Comparison of ENCODE assay signal across 8 cellular contexts in the genomic region with DNA sequence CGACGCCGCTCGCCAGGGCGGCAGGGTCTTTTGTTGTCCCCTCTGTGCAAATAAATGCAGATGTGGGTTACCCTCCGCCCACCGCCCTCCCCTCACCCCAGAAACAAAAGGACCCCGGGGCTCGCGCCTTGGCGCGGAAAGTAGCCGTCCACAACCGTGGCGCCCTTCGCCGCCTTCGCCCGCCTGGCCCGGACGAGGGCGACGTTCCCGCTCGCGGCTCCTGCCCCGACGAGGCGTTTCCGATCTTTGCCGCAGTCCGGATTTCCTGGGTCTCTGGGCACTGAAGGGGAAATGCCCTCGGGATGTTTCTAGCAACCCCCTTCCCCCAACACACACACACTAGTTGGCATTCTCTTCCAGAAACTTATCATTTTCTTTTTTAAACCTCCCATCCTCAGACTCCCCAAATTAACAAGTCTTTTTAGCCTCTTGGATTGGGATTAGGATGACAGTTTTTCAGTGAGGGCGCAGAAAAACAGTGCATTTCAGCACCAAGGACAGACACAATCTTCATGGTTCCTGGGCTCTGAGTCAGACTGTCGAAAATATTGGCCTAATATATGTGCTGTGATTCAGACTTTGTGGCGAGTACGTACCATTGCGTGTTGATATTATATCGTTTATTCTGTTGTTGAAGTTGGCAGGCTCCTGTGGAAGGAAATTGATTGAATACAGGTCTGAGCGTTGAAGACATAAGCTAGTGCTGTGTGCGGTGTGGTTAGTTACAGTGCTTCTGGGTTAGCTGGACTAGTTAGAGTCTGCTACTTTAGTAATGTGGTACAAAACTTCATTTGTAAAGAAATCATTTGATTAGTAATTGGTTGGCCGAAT. TPM values are rescaled to one million over a fixed set of nuclear protein-coding genes. Genes with fewer than 3 reads are reported as not detected.
A peak's percentile ranks its signal among the peaks of the same experiment; 100 is the strongest.
DNase-seq lines count a peak whose midpoint lies in the region; ATAC-seq and TF ChIP-seq lines count a peak whose summit lies in the region.

No MANE protein-coding gene starts in this region.

- H3K4me1 ChIP-seq in left lung (peaks cover 0 to 12% of the 10 kb centered on the region in 2 donors), testis (peaks cover 7% of the 10 kb centered on the region)

- H3K36me3 ChIP-seq in left lung, result no peaks in the 10 kb centered on the region
- H3K36me3 ChIP-seq in testis (ENCODE audit: low read depth, missing control alignments), result no peaks in the 10 kb centered on the region

- no peak for TF ChIP-seq CTCF in GM13976 (IDR thresholded peaks at IDR 0.05; ENCODE audit: borderline replicate concordance, control extremely low read depth, extremely low read depth, insufficient read depth, missing control alignments)
- no peak for TF ChIP-seq CTCF in left lung (IDR thresholded peaks at IDR 0.05)
- TF ChIP-seq CTCF in testis (IDR thresholded peaks at IDR 0.05), result no peak

- H3K27ac ChIP-seq in cingulate gyrus (ENCODE audit: low read depth, low read length), result peak overlapping the region; percentile 96
- no peak overlapping the region for H3K27ac ChIP-seq in left lung
- peak overlapping the region; percentile 32 to 66 for H3K27ac ChIP-seq in testis

- H3K36me3 Mint-ChIP-seq in activated naive CD4-positive, alpha-beta T cell treated with anti-CD3 and anti-CD28 coated beads, Interleukin-2, amount 50 U/mL, for 72 hours, result peaks cover 12 to 13% of the 10 kb centered on the region in 2 donors

- H3K4me3 ChIP-seq in left lung, result peak overlapping the region in 1 of 2 donors; percentile 13
- peak overlapping the region; percentile 56 to 67 for H3K4me3 ChIP-seq in testis

- no peak for TF ChIP-seq POLR2A in testis (IDR thresholded peaks at IDR 0.05)

- DNase-seq in GM13976 (ENCODE audit: low spot score), result peak; percentile 47
- DNase-seq in NCI-H226, result peak; percentile 53
- peak in 1 of 2 donors; percentile 66 for DNase-seq in left lung
- peak; percentile 38 for DNase-seq in testis
- no peak for DNase-seq in GF-D8 (lab: John Stamatoyannopoulos, UW)
- no peak for DNase-seq in stimulated activated naive CD4-positive, alpha-beta T cell treated with Interleukin-2 at 50 U/mL for 16 hours (lab: John Stamatoyannopoulos, UW)
- DNase-seq in activated naive CD4-positive, alpha-beta T cell treated with anti-CD3 and anti-CD28 coated beads, Interleukin-2, amount 50 U/mL, for 72 hours (ENCODE audit: low spot score in 2 of 2), result no peak

- 6% methylated on average over 33 to 42 of the region's 42 CpGs for WGBS in testis, 2 donors

- H3K9me3 ChIP-seq in left lung (no peaks in the 10 kb centered on the region), testis (no peaks in the 10 kb centered on the region)

- H3K27ac Mint-ChIP-seq in activated naive CD4-positive, alpha-beta T cell treated with anti-CD3 and anti-CD28 coated beads, Interleukin-2, amount 50 U/mL, for 72 hours, result no peak overlapping the region

- peak; percentile 80 for ATAC-seq in left lung
- no peak for ATAC-seq in activated naive CD4-positive, alpha-beta T cell treated with anti-CD3 and anti-CD28 coated beads, Interleukin-2, amount 50 U/mL, for 72 hours

- intact Hi-C loops in left lung (cut with DNase I), result no loop called here
- intact Hi-C loops in testis (cut with DNase I; ENCODE audit: low total_unique reads), result no loop called here

- in situ Hi-C loops in GM13976 (cut with MboI; ENCODE audit: low sequenced_read_pairs, unreplicated experiment), result no loop called here

- H3K9me3 Mint-ChIP-seq in activated naive CD4-positive, alpha-beta T cell treated with anti-CD3 and anti-CD28 coated beads, Interleukin-2, amount 50 U/mL, for 72 hours, result peaks cover 5 to 9% of the 10 kb centered on the region in 2 donors

- peaks cover 22 to 47% of the 10 kb centered on the region in 2 donors for H3K27me3 ChIP-seq in left lung
- no peaks in the 10 kb centered on the region for H3K27me3 ChIP-seq in testis

RNA-seq across cellular contexts. Expression of gene PHYHIPL, which starts 0.8 kb away (rescaled TPM):
- total RNA-seq in left lung (not detected), testis (10 to 100 TPM; 16.9 to 24.3 TPM)
- polyA plus RNA-seq in testis (ENCODE audit: insufficient read depth, low read depth, low replicate concordance), result 78.0 TPM
- total RNA-seq in activated naive CD4-positive, alpha-beta T cell treated with anti-CD3 and anti-CD28 coated beads, Interleukin-2, amount 50 U/mL, for 72 hours, result not detected

Comparison
In these comparisons a context has a peak if more than half of its experiments do, and no peak if none do; other contexts are left out.
1. DNase-seq: peak in GM13976 (single experiment), NCI-H226 (single experiment) and testis (single experiment); none in GF-D8 (single experiment), stimulated activated naive CD4-positive, alpha-beta T cell treated with Interleukin-2 at 50 U/mL for 16 hours (single experiment) and activated naive CD4-positive, alpha-beta T cell treated with anti-CD3 and anti-CD28 coated beads, Interleukin-2, amount 50 U/mL, for 72 hours (0 of 2).
2. H3K27ac ChIP-seq: peak in cingulate gyrus (single experiment) and testis (2 of 2); none in left lung (0 of 2).
3. RNA of gene PHYHIPL, which starts 0.8 kb away (total RNA-seq): 16.9 to 24.3 TPM in testis; not detected in left lung and not detected in activated naive CD4-positive, alpha-beta T cell treated with anti-CD3 and anti-CD28 coated beads, Interleukin-2, amount 50 U/mL, for 72 hours; every median in the first group is over 10 times any median in the second.